ENCODE assay signal across 8 cellular contexts in the genomic region with DNA sequence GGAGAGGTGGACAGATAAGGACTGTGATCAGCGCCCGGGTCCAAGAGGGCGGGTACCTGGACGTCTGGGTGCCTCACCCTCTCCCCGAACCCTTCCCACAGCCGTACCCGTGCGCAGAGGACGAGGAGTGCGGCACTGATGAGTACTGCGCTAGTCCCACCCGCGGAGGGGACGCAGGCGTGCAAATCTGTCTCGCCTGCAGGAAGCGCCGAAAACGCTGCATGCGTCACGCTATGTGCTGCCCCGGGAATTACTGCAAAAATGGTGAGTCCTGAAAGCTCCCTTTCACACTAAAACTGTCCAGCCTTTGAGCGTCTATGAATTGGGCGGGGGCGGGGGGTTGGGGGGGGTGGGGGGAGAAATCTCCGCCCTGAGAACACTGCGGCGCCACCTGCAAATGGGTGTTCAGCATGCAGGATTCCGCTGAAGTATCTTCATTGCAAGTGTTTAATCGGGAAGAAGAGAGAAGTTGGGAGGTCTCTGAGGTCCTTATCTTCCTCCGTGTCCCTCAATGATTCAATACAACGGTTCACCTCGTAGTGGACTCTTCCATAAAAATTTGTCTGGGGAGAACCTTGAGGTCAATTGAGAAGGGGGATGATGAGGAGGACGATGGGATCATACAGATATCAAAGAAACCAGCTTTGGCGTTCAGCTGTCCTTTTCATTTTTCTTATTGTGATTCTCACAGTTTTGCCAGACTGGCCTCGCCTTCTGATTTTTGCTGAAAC. TPM values are rescaled to one million over a fixed set of nuclear protein-coding genes. Genes with fewer than 3 reads are reported as not detected.
DNase-seq lines count a peak whose midpoint lies in the region; ATAC-seq, FAIRE-seq and TF ChIP-seq lines count a peak whose summit lies in the region.

No MANE protein-coding gene starts in this region.

- peak overlapping the region; percentile 6 for H3K27ac Mint-ChIP-seq in stimulated activated memory B cell treated with anti-CD40 and anti-IgM and Interleukin-4, amounts not matched to agents 10 μg/mL and 1 μg/mL and 100 μg/mL, for 72 hours

- peak; percentile 41 for ATAC-seq in stimulated activated memory B cell treated with anti-CD40 and anti-IgM and Interleukin-4, amounts not matched to agents 10 μg/mL and 1 μg/mL and 100 μg/mL, for 72 hours
- no peak for ATAC-seq in GM18909 (IDR thresholded peaks at IDR 0.05; ENCODE audit: poor library complexity, unreplicated experiment)

- peak overlapping the region; percentile 67 for H3K4me3 ChIP-seq in HEK293 (ENCODE audit: low read depth, low read length)
- H3K4me3 ChIP-seq in iPS-20b (ENCODE audit: low read length): peak overlapping the region; percentile 73

- H3K27me3 Mint-ChIP-seq in stimulated activated memory B cell treated with anti-CD40 and anti-IgM and Interleukin-4, amounts not matched to agents 10 μg/mL and 1 μg/mL and 100 μg/mL, for 72 hours: peaks cover 50% of the 10 kb centered on the region

- H3K36me3 ChIP-seq in HEK293 (ENCODE audit: control insufficient read depth in 2 of 2, insufficient read depth in 1 of 2, low read length in 2 of 2): peaks cover 0 to 4% of the 10 kb centered on the region in 2 experiments; a peak in 1 of 3 replicates
- H3K36me3 ChIP-seq in iPS-20b (ENCODE audit: insufficient read depth, low read depth, low read length): no peaks in the 10 kb centered on the region

- peak overlapping the region; percentile 79 for H3K4me3 Mint-ChIP-seq in stimulated activated memory B cell treated with anti-CD40 and anti-IgM and Interleukin-4, amounts not matched to agents 10 μg/mL and 1 μg/mL and 100 μg/mL, for 72 hours

- peaks cover 22% of the 10 kb centered on the region for H3K4me1 Mint-ChIP-seq in stimulated activated memory B cell treated with anti-CD40 and anti-IgM and Interleukin-4, amounts not matched to agents 10 μg/mL and 1 μg/mL and 100 μg/mL, for 72 hours

- H3K27ac ChIP-seq in HEK293 (ENCODE audit: extremely low read depth, low read depth, low read length) (no peak overlapping the region; the same call in 1 of the 2 replicates), iPS-20b (ENCODE audit: low read length) (no peak overlapping the region)

- TF ChIP-seq CTCF in HEK293 (tag by site-specific recombination; IDR thresholded peaks at IDR 0.05): no peak

- no peak for FAIRE-seq in frontal cortex (lab: Jason Lieb, UNC)

- no peaks in the 10 kb centered on the region for H3K36me3 Mint-ChIP-seq in stimulated activated memory B cell treated with anti-CD40 and anti-IgM and Interleukin-4, amounts not matched to agents 10 μg/mL and 1 μg/mL and 100 μg/mL, for 72 hours

- H3K9me3 ChIP-seq in HEK293 (ENCODE audit: control insufficient read depth, insufficient read depth, low read depth, low read length): no peaks in the 10 kb centered on the region
- H3K9me3 ChIP-seq in iPS-20b (ENCODE audit: insufficient read depth, low read depth, low read length): no peaks in the 10 kb centered on the region

- peaks cover 75% of the 10 kb centered on the region for H3K27me3 ChIP-seq in iPS-20b (ENCODE audit: insufficient read depth, low read length)

- peak; percentile 33 for DNase-seq in amniotic epithelial cell (ENCODE audit: low read depth)
- DNase-seq in NCI-H2107 (lab: John Stamatoyannopoulos, UW): no peak
- DNase-seq in frontal cortex (ENCODE audit: low spot score in 2 of 2): no peak
- DNase-seq in DMS153 (lab: John Stamatoyannopoulos, UW): no peak

- H3K9ac ChIP-seq in iPS-20b (ENCODE audit: low read depth, low read length): peak overlapping the region; percentile 35; the same call in 1 of the 2 replicates

- POLR2A ChIA-PET in HEK293 (lab: Yijun Ruan, JAX): interaction anchor here (0.8 kb wide), 1 partner anchor 265 kb away, joined by 4 read pairs; no protein-coding TSS in a partner anchor

- no peaks in the 10 kb centered on the region for H3K4me1 ChIP-seq in HEK293 (ENCODE audit: control insufficient read depth, insufficient read depth, low read length)
- H3K4me1 ChIP-seq in iPS-20b (ENCODE audit: insufficient read depth, low read length): peaks cover 5% of the 10 kb centered on the region; the same call in 1 of the 2 replicates

- CTCF ChIA-PET in HEK293 (lab: Yijun Ruan, JAX): interaction anchor here (0.6 to 2.3 kb wide), 9 partner anchors 9 to 263 kb away, joined by 3 to 29 read pairs (median 5); no protein-coding TSS in a partner anchor

- H3K9me3 Mint-ChIP-seq in stimulated activated memory B cell treated with anti-CD40 and anti-IgM and Interleukin-4, amounts not matched to agents 10 μg/mL and 1 μg/mL and 100 μg/mL, for 72 hours: no peaks in the 10 kb centered on the region

TF ChIP-seq in HEK293, 187 proteins besides CTCF, POLR2A, EP300 and RAD21:
- TF ChIP-seq HOXC10 (CRISPR knock-in tag; IDR thresholded peaks at IDR 0.05): no peak
- peak; percentile 46; the same call in 1 of the 2 replicates for TF ChIP-seq ZNF10 (tag by site-specific recombination; IDR thresholded peaks at IDR 0.05)
- TF ChIP-seq, protein P1, sequence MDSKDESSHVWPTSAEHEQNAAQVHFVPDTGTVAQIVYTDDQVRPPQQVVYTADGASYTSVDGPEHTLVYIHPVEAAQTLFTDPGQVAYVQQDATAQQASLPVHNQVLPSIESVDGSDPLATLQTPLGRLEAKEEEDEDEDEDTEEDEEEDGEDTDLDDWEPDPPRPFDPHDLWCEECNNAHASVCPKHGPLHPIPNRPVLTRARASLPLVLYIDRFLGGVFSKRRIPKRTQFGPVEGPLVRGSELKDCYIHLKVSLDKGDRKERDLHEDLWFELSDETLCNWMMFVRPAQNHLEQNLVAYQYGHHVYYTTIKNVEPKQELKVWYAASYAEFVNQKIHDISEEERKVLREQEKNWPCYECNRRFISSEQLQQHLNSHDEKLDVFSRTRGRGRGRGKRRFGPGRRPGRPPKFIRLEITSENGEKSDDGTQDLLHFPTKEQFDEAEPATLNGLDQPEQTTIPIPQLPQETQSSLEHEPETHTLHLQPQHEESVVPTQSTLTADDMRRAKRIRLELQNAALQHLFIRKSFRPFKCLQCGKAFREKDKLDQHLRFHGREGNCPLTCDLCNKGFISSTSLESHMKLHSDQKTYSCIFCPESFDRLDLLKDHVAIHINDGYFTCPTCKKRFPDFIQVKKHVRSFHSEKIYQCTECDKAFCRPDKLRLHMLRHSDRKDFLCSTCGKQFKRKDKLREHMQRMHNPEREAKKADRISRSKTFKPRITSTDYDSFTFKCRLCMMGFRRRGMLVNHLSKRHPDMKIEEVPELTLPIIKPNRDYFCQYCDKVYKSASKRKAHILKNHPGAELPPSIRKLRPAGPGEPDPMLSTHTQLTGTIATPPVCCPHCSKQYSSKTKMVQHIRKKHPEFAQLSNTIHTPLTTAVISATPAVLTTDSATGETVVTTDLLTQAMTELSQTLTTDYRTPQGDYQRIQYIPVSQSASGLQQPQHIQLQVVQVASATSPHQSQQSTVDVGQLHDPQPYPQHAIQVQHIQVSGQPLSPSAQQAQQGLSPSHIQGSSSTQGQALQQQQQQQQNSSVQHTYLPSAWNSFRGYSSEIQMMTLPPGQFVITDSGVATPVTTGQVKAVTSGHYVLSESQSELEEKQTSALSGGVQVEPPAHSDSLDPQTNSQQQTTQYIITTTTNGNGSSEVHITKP (tag by site-specific recombination; IDR thresholded peaks at IDR 0.05): peak; percentile 30; the same call in 1 of the 2 replicates
- no peak; the same call in 1 of the 2 replicates for TF ChIP-seq BCL11B (tag by site-specific recombination; IDR thresholded peaks at IDR 0.05; ENCODE audit: low read depth)
- peak; percentile 46 for TF ChIP-seq ZBTB20 (tag by site-specific recombination; IDR thresholded peaks at IDR 0.05)
- TF ChIP-seq ZNF792 (tag by site-specific recombination; IDR thresholded peaks at IDR 0.05): 0 out of 2 replicates have a peak, but pooled peaks have one; percentile 21
- peak; percentile 19; the same call in 1 of the 2 replicates for TF ChIP-seq SP2 (tag by site-specific recombination; IDR thresholded peaks at IDR 0.05)

RNA-seq across cellular contexts. Expression of a gene that starts 0.9 kb away (rescaled TPM):
- total RNA-seq in frontal cortex: 6.5 TPM
